In genomic region chr4:90293320-90293719, GRCh38 we compare ENCODE assay signal across 11 cellular contexts.
A peak's percentile ranks its signal among the peaks of the same experiment; 100 is the strongest.
DNase-seq lines count a peak whose midpoint lies in the region; ATAC-seq and TF ChIP-seq lines count a peak whose summit lies in the region.
"Had no signal": no experiment of that assay in that cellular context is flagged by ENCODE, and none has a peak within 500 bp of the region (broad histone marks: within the 10 kb centered on the region; RNA-seq: fewer than 3 reads in every experiment).

No MANE protein-coding gene starts in this region.

- H3K9me3 Mint-ChIP-seq in CD4-positive, alpha-beta T cell, result no peaks in the 10 kb centered on the region
- H3K9me3 Mint-ChIP-seq: activated naive CD8-positive, alpha-beta T cell treated with anti-CD3 and anti-CD28 coated beads, Interleukin-2, amount 50 U/mL, for 24 hours had no signal

- peak; percentile 24 for TF ChIP-seq CTCF in CD4-positive, alpha-beta T cell (IDR thresholded peaks at IDR 0.05)
- TF ChIP-seq CTCF in IMR-90 (conservative IDR thresholded peaks at IDR 0.05; ENCODE audit: low read depth, low read length) (peak; percentile 44), cardiac fibroblast (IDR thresholded peaks at IDR 0.05; ENCODE audit: low read depth, low read length) (peak; percentile 38)

- H3K36me3 Mint-ChIP-seq in CD4-positive, alpha-beta T cell (ENCODE audit: low read depth), result no peaks in the 10 kb centered on the region

- H3K4me2 ChIP-seq in IMR-90 (ENCODE audit: low read depth, low read length) (no peak overlapping the region), mesenchymal stem cell (ENCODE audit: low read length, poor library complexity, severe bottlenecking) (no peak overlapping the region)

- no peak for DNase-seq in CD4-positive, alpha-beta T cell
- DNase-seq in IMR-90 (peak; percentile 27), cardiac fibroblast (ENCODE audit: low read depth in 2 of 2) (peak; percentile 38 to 43), mesenchymal stem cell (peak; percentile 5), NCI-H2107 treated with DMSO at 0.1 percent for 48 hours (lab: John Stamatoyannopoulos, UW; ENCODE audit: unreplicated experiment) (no peak), NOMO-1 treated with DMSO at 0.1 percent for 48 hours (lab: John Stamatoyannopoulos, UW; ENCODE audit: unreplicated experiment) (no peak)
- DNase-seq in activated CD8-positive, alpha-beta memory T cell treated with anti-CD3 and anti-CD28 coated beads, Interleukin-2, amount 50 U/mL, for 4 hours, result no peak
- DNase-seq: activated naive CD8-positive, alpha-beta T cell treated with anti-CD3 and anti-CD28 coated beads, Interleukin-2, amount 50 U/mL, for 24 hours; GOT3 had no signal

- no peak overlapping the region for H4K91ac ChIP-seq in IMR-90 (ENCODE audit: insufficient read depth, low read depth, low read length)
- H4K91ac ChIP-seq in mesenchymal stem cell (ENCODE audit: low read length), result no peak overlapping the region

- H2BK120ac ChIP-seq in IMR-90 (ENCODE audit: low read depth, low read length) (no peak overlapping the region), mesenchymal stem cell (ENCODE audit: low read depth, low read length) (no peak overlapping the region)

- no peak overlapping the region for H3K27ac Mint-ChIP-seq in CD4-positive, alpha-beta T cell
- H3K27ac Mint-ChIP-seq: activated naive CD8-positive, alpha-beta T cell treated with anti-CD3 and anti-CD28 coated beads, Interleukin-2, amount 50 U/mL, for 24 hours had no signal

- WGBS in IMR-90 (ENCODE audit: extremely low coverage in 2 of 2, insufficient read length in 1 of 2), 2 experiments, result no CpG with 5 or more reads among the region's 2 CpGs
- no CpG with 5 or more reads among the region's 2 CpGs for WGBS in mesenchymal stem cell

- H2AFZ ChIP-seq in IMR-90 (replicated peaks; ENCODE audit: low read length, poor library complexity) (no peak overlapping the region), mesenchymal stem cell (ENCODE audit: low read depth, low read length) (no peak overlapping the region)

- peak; percentile 49 for TF ChIP-seq RAD21 in IMR-90 (IDR thresholded peaks at IDR 0.05; ENCODE audit: low read length)

- no peak overlapping the region for H2BK12ac ChIP-seq in mesenchymal stem cell (ENCODE audit: low read length in 2 of 2)

- no peak overlapping the region for H2BK15ac ChIP-seq in IMR-90 (ENCODE audit: low read depth, low read length)
- H2BK15ac ChIP-seq in mesenchymal stem cell (ENCODE audit: low read depth, poor library complexity, severe bottlenecking), result no peak overlapping the region

- no peaks in the 10 kb centered on the region for H4K20me1 ChIP-seq in IMR-90 (ENCODE audit: insufficient read depth, low read length)

- in situ Hi-C loops in IMR-90 (cut with MboI; ENCODE audit: low sequenced_read_pairs), result loop anchor here (25.0 kb wide), 1 partner anchor 281 kb away; no protein-coding TSS in a partner anchor

- POLR2A ChIA-PET in CD4-positive, alpha-beta T cell (lab: Charles Lee), result no interaction called here
- POLR2A ChIA-PET in IMR-90 (lab: Charles Lee; ENCODE audit: unreplicated experiment), result no interaction called here

- no peak overlapping the region for H2BK20ac ChIP-seq in IMR-90 (ENCODE audit: low read depth, low read length)

- H2AK5ac ChIP-seq in IMR-90 (ENCODE audit: low read depth, low read length) (no peak overlapping the region), mesenchymal stem cell (ENCODE audit: low read length, severe bottlenecking) (no peak overlapping the region)

- no peaks in the 10 kb centered on the region for H3K4me1 ChIP-seq in IMR-90 (ENCODE audit: control insufficient read depth, insufficient read depth, low read length)
- no peaks in the 10 kb centered on the region for H3K4me1 ChIP-seq in mesenchymal stem cell (ENCODE audit: control insufficient read depth, insufficient read depth, low read depth, low read length)

- no peaks in the 10 kb centered on the region for H3K36me3 ChIP-seq in IMR-90 (ENCODE audit: control insufficient read depth, insufficient read depth, low read length)
- H3K36me3 ChIP-seq in mesenchymal stem cell (ENCODE audit: control insufficient read depth in 1 of 2, insufficient read depth in 2 of 2, low read depth in 1 of 2, low read length in 2 of 2), result no peaks in the 10 kb centered on the region

- H3K79me1 ChIP-seq in IMR-90 (ENCODE audit: low read depth in 1 of 2, low read length in 2 of 2) (no peaks in the 10 kb centered on the region), mesenchymal stem cell (replicated peaks; ENCODE audit: low read length, poor library complexity, severe bottlenecking) (no peaks in the 10 kb centered on the region)

- H3K9me1 ChIP-seq in IMR-90 (ENCODE audit: insufficient read depth, low read length), result no peaks in the 10 kb centered on the region

- no peak overlapping the region for H2AK9ac ChIP-seq in IMR-90 (replicated peaks; ENCODE audit: low read depth, low read length, poor library complexity)

- BruUV-seq in IMR-90 (replicated peaks; lab: Mats Ljungman, UMichigan), result no TSS peak

- H3K9ac ChIP-seq in IMR-90 (ENCODE audit: low read depth, low read length) (no peak overlapping the region), mesenchymal stem cell (ENCODE audit: low read length) (no peak overlapping the region)

- H3K56ac ChIP-seq in IMR-90 (ENCODE audit: extremely low read depth, insufficient read depth, low read length), result no peak overlapping the region

- ATAC-seq in CD4-positive, alpha-beta T cell (ENCODE audit: poor library complexity), result no peak
- ATAC-seq in IMR-90 (ENCODE audit: low read depth) (no peak), GM18867 (IDR thresholded peaks at IDR 0.05; ENCODE audit: unreplicated experiment) (no peak)
- ATAC-seq: activated naive CD8-positive, alpha-beta T cell treated with anti-CD3 and anti-CD28 coated beads, Interleukin-2, amount 50 U/mL, for 24 hours had no signal

- H3K23ac ChIP-seq in IMR-90 (ENCODE audit: low read depth, low read length) (no peak overlapping the region), mesenchymal stem cell (ENCODE audit: low read length in 2 of 2) (no peak overlapping the region)

- intact Hi-C loops in CD4-positive, alpha-beta T cell (cut with DNase I, micrococcal nuclease), result no loop called here
- intact Hi-C loops in IMR-90 (cut with micrococcal nuclease), result loop anchor here (2.0 to 5.0 kb wide), 4 partner anchors 266 to 1067 kb away; no protein-coding TSS in a partner anchor

- no peak overlapping the region for H3K27ac ChIP-seq in CD4-positive, alpha-beta T cell (ENCODE audit: low read depth, low read length)
- H3K27ac ChIP-seq in IMR-90 (ENCODE audit: insufficient read depth, low read length) (no peak overlapping the region), mesenchymal stem cell (ENCODE audit: low read length, poor library complexity, severe bottlenecking) (no peak overlapping the region)
- H3K27ac ChIP-seq: HL-60 had no signal

- no peak overlapping the region for H3K4me3 Mint-ChIP-seq in CD4-positive, alpha-beta T cell
- H3K4me3 Mint-ChIP-seq: activated naive CD8-positive, alpha-beta T cell treated with anti-CD3 and anti-CD28 coated beads, Interleukin-2, amount 50 U/mL, for 24 hours had no signal

- H3K18ac ChIP-seq in IMR-90 (ENCODE audit: low read depth, low read length) (no peak overlapping the region), mesenchymal stem cell (ENCODE audit: low read depth in 1 of 2, low read length in 2 of 2) (no peak overlapping the region)

- CTCF ChIA-PET in CD4-positive, alpha-beta T cell (lab: Charles Lee), result no interaction called here
- CTCF ChIA-PET in IMR-90 (lab: Yijun Ruan, JAX), result no interaction called here

- no peak overlapping the region for H3K4me3 ChIP-seq in IMR-90 (ENCODE audit: insufficient read depth, low read depth, low read length)
- no peak overlapping the region for H3K4me3 ChIP-seq in cardiac fibroblast (replicated peaks in 1 of 2; ENCODE audit: low read depth in 2 of 2, low read length in 2 of 2)
- H3K4me3 ChIP-seq in mesenchymal stem cell (ENCODE audit: insufficient read depth in 1 of 2, low read depth in 1 of 2, low read length in 2 of 2), result no peak overlapping the region

- H3K4me1 Mint-ChIP-seq in CD4-positive, alpha-beta T cell (ENCODE audit: low read depth), result no peaks in the 10 kb centered on the region
- H3K4me1 Mint-ChIP-seq: activated naive CD8-positive, alpha-beta T cell treated with anti-CD3 and anti-CD28 coated beads, Interleukin-2, amount 50 U/mL, for 24 hours had no signal

- no peak for TF ChIP-seq POLR2A in IMR-90 (IDR thresholded peaks at IDR 0.05; ENCODE audit: low read depth, low read length)

- H2BK5ac ChIP-seq in IMR-90 (ENCODE audit: low read depth, low read length, poor library complexity, severe bottlenecking) (no peak overlapping the region), mesenchymal stem cell (ENCODE audit: low read depth, low read length, poor library complexity, severe bottlenecking) (no peak overlapping the region)

- H4K8ac ChIP-seq in IMR-90 (ENCODE audit: low read depth in 2 of 2, low read length in 2 of 2) (no peak overlapping the region), mesenchymal stem cell (ENCODE audit: low read length) (no peak overlapping the region)

- no peak overlapping the region for H3K14ac ChIP-seq in IMR-90 (replicated peaks; ENCODE audit: low read depth, low read length)
- no peak overlapping the region for H3K14ac ChIP-seq in mesenchymal stem cell (ENCODE audit: low read length in 2 of 2)

- no peaks in the 10 kb centered on the region for H3K27me3 Mint-ChIP-seq in CD4-positive, alpha-beta T cell
- H3K27me3 Mint-ChIP-seq: activated naive CD8-positive, alpha-beta T cell treated with anti-CD3 and anti-CD28 coated beads, Interleukin-2, amount 50 U/mL, for 24 hours had no signal

- H4K5ac ChIP-seq in IMR-90 (ENCODE audit: low read depth, low read length), result no peak overlapping the region

- H3K9me3 ChIP-seq in CD4-positive, alpha-beta T cell (ENCODE audit: control insufficient read depth, low read length), result no peaks in the 10 kb centered on the region
- H3K9me3 ChIP-seq in IMR-90 (ENCODE audit: control insufficient read depth, insufficient read depth, low read length) (no peaks in the 10 kb centered on the region), mesenchymal stem cell (ENCODE audit: control insufficient read depth, low read length) (no peaks in the 10 kb centered on the region)

- no peaks in the 10 kb centered on the region for H3K27me3 ChIP-seq in CD4-positive, alpha-beta T cell (ENCODE audit: control insufficient read depth, insufficient read depth, low read length)
- H3K27me3 ChIP-seq in IMR-90 (ENCODE audit: control insufficient read depth, insufficient read depth, low read length), result no peaks in the 10 kb centered on the region
- H3K27me3 ChIP-seq in mesenchymal stem cell (ENCODE audit: control insufficient read depth in 1 of 2, insufficient read depth in 1 of 2, low read length in 2 of 2), result no peaks in the 10 kb centered on the region

- no peak overlapping the region for H3K4ac ChIP-seq in IMR-90 (ENCODE audit: low read depth, low read length)
- H3K4ac ChIP-seq in mesenchymal stem cell (ENCODE audit: low read depth in 1 of 2, low read length in 2 of 2), result no peak overlapping the region

- dilution Hi-C loops in IMR-90 (cut with HindIII; ENCODE audit: low sequenced_read_pairs, unreplicated experiment), result no loop called here

TF ChIP-seq in IMR-90, 13 proteins besides CTCF, POLR2A, EP300 and RAD21:
- no peak for TF ChIP-seq BHLHE40 (IDR thresholded peaks at IDR 0.05; ENCODE audit: low read depth, low read length)
- no peak for TF ChIP-seq CEBPB (IDR thresholded peaks at IDR 0.05; ENCODE audit: low read depth, low read length)
- TF ChIP-seq SMC3 (IDR thresholded peaks at IDR 0.05; ENCODE audit: low read depth, low read length), result peak; percentile 31; the same call in 1 of the 2 replicates
TF ChIP-seq in IMR-90: peak in this region for 1.

Comparison
In these comparisons a context has a peak if more than half of its experiments do, and no peak if none do; other contexts are left out.
1. DNase-seq: peak in IMR-90 (single experiment), cardiac fibroblast (2 of 2) and mesenchymal stem cell (single experiment); none in CD4-positive, alpha-beta T cell (0 of 10), NCI-H2107 treated with DMSO at 0.1 percent for 48 hours (single experiment), activated CD8-positive, alpha-beta memory T cell treated with anti-CD3 and anti-CD28 coated beads, Interleukin-2, amount 50 U/mL, for 4 hours (single experiment) and NOMO-1 treated with DMSO at 0.1 percent for 48 hours (single experiment).
2. Peak in every context shown above with its lines, with median percentiles within 50 percentile points of each other: CTCF ChIP-seq.